ENCODE assay signal across 14 cellular contexts in genomic region chr1:109786531-109787021, GRCh38. TPM values are rescaled to one million over a fixed set of nuclear protein-coding genes. Genes with fewer than 3 reads are reported as not detected.
DNase-seq lines count a peak whose midpoint lies in the region.
"Had no signal": no experiment of that assay in that cellular context is flagged by ENCODE, and none has a peak within 500 bp of the region (broad histone marks: within the 10 kb centered on the region; RNA-seq: fewer than 3 reads in every experiment).

No MANE protein-coding gene starts in this region.

- H3K27me3 ChIP-seq in esophagus (ENCODE audit: control insufficient read depth in 1 of 2, insufficient read depth in 2 of 2, low read length in 2 of 2) = no peaks in the 10 kb centered on the region

- 61 to 64% methylated on average over 6 of the region's 6 CpGs for WGBS in esophagus, 2 donors

- H3K27ac ChIP-seq in esophagus (ENCODE audit: low read depth in 2 of 2, low read length in 1 of 2) = peak overlapping the region; percentile 67 to 84

- H3K4me3 ChIP-seq in esophagus (ENCODE audit: low read depth in 1 of 2, low read length in 2 of 2) = no peak overlapping the region

- no peaks in the 10 kb centered on the region for H3K36me3 ChIP-seq in esophagus (ENCODE audit: control insufficient read depth in 2 of 2, insufficient read depth in 2 of 2, low read length in 1 of 2)

- H3K9me3 ChIP-seq in esophagus (ENCODE audit: control insufficient read depth in 2 of 2, insufficient read depth in 1 of 2, low read depth in 1 of 2, low read length in 1 of 2) = no peaks in the 10 kb centered on the region

- H3K4me1 ChIP-seq in esophagus (ENCODE audit: control insufficient read depth in 2 of 2, insufficient read depth in 2 of 2, low read length in 1 of 2) = peaks cover 17 to 24% of the 10 kb centered on the region in 2 donors

- DNase-seq in NCI-H2227 (lab: John Stamatoyannopoulos, UW; ENCODE audit: unreplicated experiment) (peak; percentile 29), NCI-H2227 treated with DMSO at 0.1 percent for 48 hours (lab: John Stamatoyannopoulos, UW) (no peak), NCI-H2029 treated with DMSO at 0.1 percent for 48 hours (lab: John Stamatoyannopoulos, UW) (peak; percentile 19), renal cortical epithelial cell (ENCODE audit: low read depth) (peak; percentile 38), superior temporal gyrus (ENCODE audit: extremely low spot score) (no peak), kidney glomerular epithelial cell (lab: John Stamatoyannopoulos, UW) (no peak), DMS79 treated with DMSO at 0.1 percent for 48 hours (lab: John Stamatoyannopoulos, UW) (no peak)
- DNase-seq: amygdala, KBM-7, NCI-H446 treated with DMSO at 0.1 percent for 48 hours, SW 1271 had no signal

RNA-seq across cellular contexts. Expression of gene EPS8L3, which starts 22.9 kb away (rescaled TPM):
- under 1 TPM; 0.10 to 0.28 TPM for polyA plus RNA-seq in esophagus
- not detected in 2 replicates for total RNA-seq in renal cortical epithelial cell
- total RNA-seq: endothelial cell of umbilical vein, urinary bladder had no signal
- polyA plus RNA-seq: endothelial cell of umbilical vein had no signal

RNA-seq across cellular contexts. Expression of gene GSTM3, which starts 45.7 kb away (rescaled TPM):
- 100 to 1,000 TPM in 1 of 2 donors, 10 to 100 TPM in 1; 77.5 to 106 TPM for polyA plus RNA-seq in esophagus
- total RNA-seq in renal cortical epithelial cell = 75.2 and 85.6 TPM in 2 replicates

Comparison
In these comparisons a context has a peak if more than half of its experiments do, and no peak if none do; other contexts are left out.
1. DNase-seq: peak in NCI-H2227 (single experiment), NCI-H2029 treated with DMSO at 0.1 percent for 48 hours (single experiment) and renal cortical epithelial cell (single experiment); none in NCI-H2227 treated with DMSO at 0.1 percent for 48 hours (single experiment), superior temporal gyrus (single experiment), kidney glomerular epithelial cell (single experiment) and DMS79 treated with DMSO at 0.1 percent for 48 hours (single experiment).